In the genomic region with DNA sequence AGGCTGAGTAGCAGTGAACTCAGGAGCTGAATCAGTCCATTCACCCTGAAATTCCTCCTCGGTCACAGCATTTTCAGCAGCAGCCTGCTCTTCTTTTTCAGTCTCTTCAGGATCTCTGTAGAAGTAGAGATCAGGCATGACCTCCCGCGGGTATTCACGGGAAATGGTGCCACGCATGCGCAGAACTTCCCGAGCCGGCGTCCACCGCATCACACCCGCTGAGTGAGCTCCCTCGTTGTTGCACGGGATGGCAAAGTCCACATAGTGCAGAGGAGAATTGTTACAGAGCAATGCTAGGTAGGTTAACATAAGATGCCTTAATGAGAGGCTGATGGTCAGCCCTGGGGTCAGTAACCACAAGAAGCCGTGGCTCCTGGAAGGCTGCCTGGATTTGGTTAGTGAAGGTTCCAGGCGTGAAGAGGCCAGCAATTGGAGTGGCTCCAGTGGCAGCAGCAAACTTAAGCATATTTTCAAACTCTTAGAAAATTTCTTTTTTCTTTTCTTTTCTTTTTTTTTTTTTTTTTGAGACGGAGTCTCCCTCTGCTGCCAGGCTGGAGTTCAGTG, we compare ENCODE assay signal across 31 cellular contexts.
DNase-seq lines count a peak whose midpoint lies in the region; ATAC-seq, FAIRE-seq and TF ChIP-seq lines count a peak whose summit lies in the region.
"Had no signal": no experiment of that assay in that cellular context is flagged by ENCODE, and none has a peak within 500 bp of the region (broad histone marks: within the 10 kb centered on the region; RNA-seq: fewer than 3 reads in every experiment).

No MANE protein-coding gene starts in this region.

- TF ChIP-seq CTCF in heart right ventricle (IDR thresholded peaks at IDR 0.05): no peak
- no peak for TF ChIP-seq CTCF in astrocyte (IDR thresholded peaks at IDR 0.05; ENCODE audit: insufficient read depth, low read depth, low read length)

- no peak overlapping the region for H3K27ac ChIP-seq in right cardiac atrium (ENCODE audit: low read length)
- H3K27ac ChIP-seq in heart right ventricle: no peak overlapping the region
- H3K27ac ChIP-seq in astrocyte (ENCODE audit: low read depth, low read length): no peak overlapping the region
- H3K27ac ChIP-seq: epithelial cell of prostate, hepatocyte, VCaP had no signal

- no peak overlapping the region for H3K27ac Mint-ChIP-seq in astrocyte (ENCODE audit: unreplicated experiment)
- H3K27ac Mint-ChIP-seq: activated CD4-positive, alpha-beta T cell treated with anti-CD3 and anti-CD28 coated beads, Interleukin-2, amount 10 ng/mL, durations not matched to agents 7 days and 5 days; memory B cell; progenitor cell of endocrine pancreas had no signal

- CTCF ChIA-PET in HEK293T (lab: Yijun Ruan, JAX): no interaction called here

- H3K4me1 ChIP-seq in right cardiac atrium (ENCODE audit: control insufficient read depth, insufficient read depth, low read length): no peaks in the 10 kb centered on the region
- no peaks in the 10 kb centered on the region for H3K4me1 ChIP-seq in heart right ventricle
- H3K4me1 ChIP-seq in astrocyte (ENCODE audit: insufficient read depth, low read length): no peaks in the 10 kb centered on the region
- H3K4me1 ChIP-seq: BE2C had no signal

- no peaks in the 10 kb centered on the region for H3K36me3 ChIP-seq in heart right ventricle
- H3K36me3 ChIP-seq in astrocyte (ENCODE audit: insufficient read depth, low read length): no peaks in the 10 kb centered on the region

- H3K4me1 Mint-ChIP-seq in astrocyte (ENCODE audit: low read depth, unreplicated experiment): peaks cover 9% of the 10 kb centered on the region
- H3K4me1 Mint-ChIP-seq: activated CD4-positive, alpha-beta T cell treated with anti-CD3 and anti-CD28 coated beads, Interleukin-2, amount 10 ng/mL, durations not matched to agents 7 days and 5 days; memory B cell had no signal

- peaks cover 3% of the 10 kb centered on the region for H3K9me3 Mint-ChIP-seq in astrocyte (ENCODE audit: unreplicated experiment)
- H3K9me3 Mint-ChIP-seq: activated CD4-positive, alpha-beta T cell treated with anti-CD3 and anti-CD28 coated beads, Interleukin-2, amount 10 ng/mL, durations not matched to agents 7 days and 5 days had no signal

- TF ChIP-seq POLR2A in GM12891 (IDR thresholded peaks at IDR 0.05; ENCODE audit: low read depth, low read length): no peak

- no peak overlapping the region for H3K4me3 ChIP-seq in right cardiac atrium (ENCODE audit: low read length)
- no peak overlapping the region for H3K4me3 ChIP-seq in heart right ventricle
- H3K4me3 ChIP-seq in astrocyte (ENCODE audit: insufficient read depth, low read depth, low read length): no peak overlapping the region
- H3K4me3 ChIP-seq: hepatocyte had no signal

- intact Hi-C loops in right cardiac atrium (cut with DNase I): no loop called here
- intact Hi-C loops in heart right ventricle (cut with DNase I): no loop called here

- H3K9ac ChIP-seq in astrocyte (ENCODE audit: low read length): no peak overlapping the region

- H3K27me3 ChIP-seq in right cardiac atrium (ENCODE audit: control insufficient read depth, insufficient read depth): no peaks in the 10 kb centered on the region
- peaks cover 0 to 1% (median 0%) of the 10 kb centered on the region in 7 donors for H3K27me3 ChIP-seq in heart right ventricle
- no peaks in the 10 kb centered on the region for H3K27me3 ChIP-seq in astrocyte (ENCODE audit: insufficient read depth, low read length)
- H3K27me3 ChIP-seq: BE2C, hepatocyte had no signal

- no peaks in the 10 kb centered on the region for H3K36me3 Mint-ChIP-seq in astrocyte (ENCODE audit: low read depth, unreplicated experiment)
- H3K36me3 Mint-ChIP-seq: memory B cell had no signal

- H3K4me3 Mint-ChIP-seq in astrocyte (ENCODE audit: unreplicated experiment): no peak overlapping the region
- H3K4me3 Mint-ChIP-seq: activated CD4-positive, alpha-beta T cell treated with anti-CD3 and anti-CD28 coated beads, Interleukin-2, amount 10 ng/mL, durations not matched to agents 7 days and 5 days; activated T-cell treated with anti-CD3 and anti-CD28 coated beads, Interleukin-2, amount 50 U/mL, for 4 hours; memory B cell had no signal

- no peaks in the 10 kb centered on the region for H3K79me2 ChIP-seq in astrocyte (ENCODE audit: insufficient read depth, low read length)
- H3K79me2 ChIP-seq: hepatocyte had no signal

- H3K9me3 ChIP-seq in right cardiac atrium (ENCODE audit: control insufficient read depth, low read length) (no peaks in the 10 kb centered on the region), heart right ventricle (peaks cover 0 to 8% (median 0%) of the 10 kb centered on the region in 11 donors), astrocyte (ENCODE audit: insufficient read depth, low read depth, low read length) (no peaks in the 10 kb centered on the region)
- H3K9me3 ChIP-seq: BE2C had no signal

- H2AFZ ChIP-seq in astrocyte (ENCODE audit: low read depth, low read length): no peak overlapping the region
- H2AFZ ChIP-seq: hepatocyte had no signal

- peak in 2 of 3 donors; percentile 9 to 54 for DNase-seq in right cardiac atrium
- no peak for DNase-seq in heart right ventricle
- DNase-seq in astrocyte (ENCODE audit: low read depth): peak; percentile 72
- peak; percentile 14 for DNase-seq in kidney tubule cell (ENCODE audit: low spot score)
- no peak for DNase-seq in GM19238 (ENCODE audit: insufficient read length, low spot score)
- DNase-seq in HEK293T (ENCODE audit: extremely low spot score): no peak
- no peak for DNase-seq in anterior cingulate cortex (lab: John Stamatoyannopoulos, UW)
- DNase-seq in GM12891 (ENCODE audit: insufficient read length, low spot score): no peak
- DNase-seq: activated CD4-positive, alpha-beta T cell treated with anti-CD3 and anti-CD28 coated beads, Interleukin-2, amount 10 ng/mL, durations not matched to agents 7 days and 5 days; activated T-cell treated with anti-CD3 and anti-CD28 coated beads, Interleukin-2, amount 50 U/mL, for 4 hours; BE2C; effector CD8-positive, alpha-beta T cell; Karpas-422; NCI-H1694; NCI-H2171; NCI-H524 treated with DMSO at 0.1 percent for 48 hours; PC-3; stimulated activated CD4-positive, alpha-beta T cell treated with anti-CD3 and anti-CD28 coated beads, Interleukin-15, amount 100 ng/mL, for 24 hours; stimulated activated naive CD4-positive, alpha-beta T cell had no signal

- 88% methylated on average over 16 of the region's 16 CpGs for WGBS in right cardiac atrium
- WGBS in heart right ventricle, 2 donors: 85 to 89% methylated on average over 16 of the region's 16 CpGs

- FAIRE-seq in astrocyte (lab: Jason Lieb, UNC) (no peak), GM12891 (lab: Jason Lieb, UNC) (no peak)
- FAIRE-seq: A204.1, bronchial epithelial cell, colon, G401.6, urothelium cell line had no signal

- ATAC-seq in right cardiac atrium (no peak), heart right ventricle (no peak)
- ATAC-seq: activated T-cell treated with anti-CD3 and anti-CD28 coated beads, Interleukin-2, amount 50 U/mL, for 4 hours; left lobe of liver; PC-3; Right ventricle myocardium inferior had no signal

- H3K27me3 Mint-ChIP-seq in astrocyte (ENCODE audit: low read depth, unreplicated experiment): no peaks in the 10 kb centered on the region
- H3K27me3 Mint-ChIP-seq: progenitor cell of endocrine pancreas had no signal

- POLR2A ChIA-PET in HEK293T (lab: Yijun Ruan, JAX): no interaction called here

- no peaks in the 10 kb centered on the region for H4K20me1 ChIP-seq in astrocyte (ENCODE audit: insufficient read depth, low read length)

- H3K4me2 ChIP-seq in astrocyte (ENCODE audit: low read length): no peak overlapping the region
- H3K4me2 ChIP-seq: hepatocyte had no signal

TF ChIP-seq in HEK293T, 16 proteins besides CTCF, POLR2A, EP300 and RAD21 (continues in another document):
- TF ChIP-seq NFRKB (IDR thresholded peaks at IDR 0.05) (no peak), SP1 (IDR thresholded peaks at IDR 0.05) (no peak), HDGF (IDR thresholded peaks at IDR 0.05; ENCODE audit: borderline replicate concordance) (no peak), SUZ12 (IDR thresholded peaks at IDR 0.05) (no peak), FOXK2 (IDR thresholded peaks at IDR 0.05) (no peak), L3MBTL2 (conservative IDR thresholded peaks at IDR 0.05) (no peak), ZNF384 (IDR thresholded peaks at IDR 0.05) (no peak), LEF1 (IDR thresholded peaks at IDR 0.05; ENCODE audit: borderline replicate concordance) (no peak), FOXM1 (IDR thresholded peaks at IDR 0.05; ENCODE audit: borderline replicate concordance) (no peak), BHLHE40 (IDR thresholded peaks at IDR 0.05; ENCODE audit: borderline replicate concordance) (no peak)
- TF ChIP-seq, protein P1, sequence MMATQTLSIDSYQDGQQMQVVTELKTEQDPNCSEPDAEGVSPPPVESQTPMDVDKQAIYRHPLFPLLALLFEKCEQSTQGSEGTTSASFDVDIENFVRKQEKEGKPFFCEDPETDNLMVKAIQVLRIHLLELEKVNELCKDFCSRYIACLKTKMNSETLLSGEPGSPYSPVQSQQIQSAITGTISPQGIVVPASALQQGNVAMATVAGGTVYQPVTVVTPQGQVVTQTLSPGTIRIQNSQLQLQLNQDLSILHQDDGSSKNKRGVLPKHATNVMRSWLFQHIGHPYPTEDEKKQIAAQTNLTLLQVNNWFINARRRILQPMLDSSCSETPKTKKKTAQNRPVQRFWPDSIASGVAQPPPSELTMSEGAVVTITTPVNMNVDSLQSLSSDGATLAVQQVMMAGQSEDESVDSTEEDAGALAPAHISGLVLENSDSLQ (IDR thresholded peaks at IDR 0.05): no peak

TF ChIP-seq in GM12891, 5 proteins besides CTCF, POLR2A, EP300 and RAD21:
- no peak for TF ChIP-seq TAF1 (IDR thresholded peaks at IDR 0.05; ENCODE audit: low read depth, low read length)
- TF ChIP-seq POLR2AphosphoS5 (IDR thresholded peaks at IDR 0.05; ENCODE audit: low read depth, low read length): no peak
- no peak for TF ChIP-seq PAX5 (IDR thresholded peaks at IDR 0.05; ENCODE audit: insufficient read depth, low read length, severe bottlenecking)
- no peak for TF ChIP-seq SPI1 (IDR thresholded peaks at IDR 0.05; ENCODE audit: low read depth, low read length)
- TF ChIP-seq POU2F2 (IDR thresholded peaks at IDR 0.05; ENCODE audit: low read depth, low read length): no peak

Comparison
In these comparisons a context has a peak if more than half of its experiments do, and no peak if none do; other contexts are left out.
1. DNase-seq: peak in right cardiac atrium (2 of 3), astrocyte (single experiment) and kidney tubule cell (single experiment); none in heart right ventricle (0 of 2), GM19238 (single experiment), HEK293T (single experiment), anterior cingulate cortex (0 of 58) and GM12891 (single experiment).